Comparison of ENCODE assay signal across 1 cellular context in the genomic region with DNA sequence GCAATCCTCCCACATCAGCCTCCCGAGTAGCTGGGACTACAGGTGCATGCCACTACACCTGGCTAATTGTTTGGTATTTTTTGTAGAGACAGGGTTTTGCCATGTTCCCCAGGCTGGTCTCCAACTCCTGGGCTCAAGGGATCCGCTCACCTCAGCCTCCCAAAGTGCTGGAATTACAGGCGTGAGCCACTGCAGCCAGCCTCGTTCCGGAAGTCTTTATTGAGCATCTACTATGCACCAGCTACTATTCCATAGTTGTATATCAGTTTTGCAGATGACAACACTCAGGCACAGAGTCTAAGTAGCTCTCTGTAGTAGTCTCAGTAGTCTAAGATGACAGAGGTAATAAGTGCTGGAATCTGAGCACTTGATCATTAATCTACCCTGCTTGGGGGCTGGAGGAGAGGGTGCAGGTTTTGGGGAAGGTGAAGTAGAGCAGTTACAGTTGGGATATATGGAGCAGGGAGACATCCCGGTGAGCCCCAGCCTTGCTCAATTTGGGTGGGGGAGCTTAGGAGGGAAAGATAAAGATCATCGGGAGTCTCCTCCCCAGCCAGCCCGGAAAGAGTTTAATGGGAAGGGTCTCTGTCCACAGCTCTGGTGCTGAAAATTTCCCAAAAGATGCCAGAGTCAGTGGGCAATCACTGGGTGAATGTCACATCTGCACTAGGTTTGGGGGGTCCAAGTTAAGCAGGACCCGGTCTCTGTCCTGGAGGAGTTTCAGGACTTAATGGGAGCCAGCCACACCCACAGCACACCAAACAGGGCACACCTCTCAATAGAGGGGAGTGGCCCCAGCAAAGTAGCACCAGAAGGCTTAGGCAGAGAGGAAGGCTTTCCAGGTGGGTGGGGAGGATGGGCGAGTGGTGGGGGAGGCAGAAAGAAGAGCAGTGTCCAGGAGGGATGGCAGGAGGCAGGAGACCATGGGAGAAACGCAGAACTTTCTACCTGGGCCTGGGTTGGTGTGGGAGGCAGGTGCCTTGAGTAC.
A peak's percentile ranks its signal among the peaks of the same experiment; 100 is the strongest.
TF ChIP-seq lines count a peak whose summit lies in the region.

No MANE protein-coding gene starts in this region.

TF ChIP-seq in A549, 52 proteins besides CTCF, POLR2A, EP300 and RAD21 (continued from another document):
- TF ChIP-seq, protein P1, sequence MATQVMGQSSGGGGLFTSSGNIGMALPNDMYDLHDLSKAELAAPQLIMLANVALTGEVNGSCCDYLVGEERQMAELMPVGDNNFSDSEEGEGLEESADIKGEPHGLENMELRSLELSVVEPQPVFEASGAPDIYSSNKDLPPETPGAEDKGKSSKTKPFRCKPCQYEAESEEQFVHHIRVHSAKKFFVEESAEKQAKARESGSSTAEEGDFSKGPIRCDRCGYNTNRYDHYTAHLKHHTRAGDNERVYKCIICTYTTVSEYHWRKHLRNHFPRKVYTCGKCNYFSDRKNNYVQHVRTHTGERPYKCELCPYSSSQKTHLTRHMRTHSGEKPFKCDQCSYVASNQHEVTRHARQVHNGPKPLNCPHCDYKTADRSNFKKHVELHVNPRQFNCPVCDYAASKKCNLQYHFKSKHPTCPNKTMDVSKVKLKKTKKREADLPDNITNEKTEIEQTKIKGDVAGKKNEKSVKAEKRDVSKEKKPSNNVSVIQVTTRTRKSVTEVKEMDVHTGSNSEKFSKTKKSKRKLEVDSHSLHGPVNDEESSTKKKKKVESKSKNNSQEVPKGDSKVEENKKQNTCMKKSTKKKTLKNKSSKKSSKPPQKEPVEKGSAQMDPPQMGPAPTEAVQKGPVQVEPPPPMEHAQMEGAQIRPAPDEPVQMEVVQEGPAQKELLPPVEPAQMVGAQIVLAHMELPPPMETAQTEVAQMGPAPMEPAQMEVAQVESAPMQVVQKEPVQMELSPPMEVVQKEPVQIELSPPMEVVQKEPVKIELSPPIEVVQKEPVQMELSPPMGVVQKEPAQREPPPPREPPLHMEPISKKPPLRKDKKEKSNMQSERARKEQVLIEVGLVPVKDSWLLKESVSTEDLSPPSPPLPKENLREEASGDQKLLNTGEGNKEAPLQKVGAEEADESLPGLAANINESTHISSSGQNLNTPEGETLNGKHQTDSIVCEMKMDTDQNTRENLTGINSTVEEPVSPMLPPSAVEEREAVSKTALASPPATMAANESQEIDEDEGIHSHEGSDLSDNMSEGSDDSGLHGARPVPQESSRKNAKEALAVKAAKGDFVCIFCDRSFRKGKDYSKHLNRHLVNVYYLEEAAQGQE (IDR thresholded peaks at IDR 0.05): peak; percentile 88
- TF ChIP-seq CHD2 (IDR thresholded peaks at IDR 0.05; ENCODE audit: low read length, partially characterized antibody): no peak
